Comparison of ENCODE assay signal across 8 cellular contexts in the genomic region with DNA sequence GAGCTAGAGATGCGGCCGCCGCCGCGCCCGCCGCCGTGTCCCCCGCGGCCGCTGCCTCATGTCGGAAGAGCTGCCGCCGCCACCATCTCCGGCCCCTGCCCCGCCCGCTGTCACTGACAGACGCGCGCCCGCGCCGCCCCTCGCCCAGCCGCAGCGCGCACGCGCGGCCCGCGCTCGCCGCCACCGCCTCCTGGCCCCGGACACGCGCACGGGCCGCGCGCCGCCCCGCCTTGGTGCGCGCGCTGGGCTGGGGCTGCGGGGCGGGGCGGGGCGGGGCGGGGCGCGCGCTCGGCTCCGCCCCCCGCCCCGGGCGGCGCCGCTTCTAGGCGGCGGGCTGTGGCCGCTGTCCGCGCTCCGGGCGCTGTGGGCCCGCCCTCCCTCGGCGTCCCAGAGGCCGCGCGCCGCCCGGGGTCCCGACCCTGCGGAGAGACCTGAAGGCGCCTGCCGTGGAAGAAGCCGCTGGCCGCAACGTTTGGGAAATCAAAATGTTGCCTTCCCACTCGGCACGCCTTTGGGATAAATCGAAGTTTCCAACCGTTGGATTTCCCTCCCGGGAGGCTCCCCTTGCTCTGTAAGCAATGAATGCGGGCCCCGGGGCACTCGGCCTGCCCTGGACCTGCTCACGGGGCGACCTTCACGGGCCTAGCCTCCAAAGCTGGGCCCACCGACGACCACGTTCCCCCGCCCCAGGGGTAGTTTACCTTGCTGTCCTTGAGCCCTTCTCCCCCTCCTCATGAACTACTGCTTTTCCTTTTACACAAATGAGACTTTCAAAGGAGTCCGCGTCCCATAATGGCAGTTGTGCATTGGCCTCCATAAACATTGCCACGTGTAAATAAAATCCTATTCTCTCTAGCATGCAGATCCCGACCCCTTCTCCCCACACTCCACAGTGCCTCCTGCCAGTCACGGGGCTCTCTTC.
DNase-seq lines count a peak whose midpoint lies in the region; ATAC-seq, FAIRE-seq and TF ChIP-seq lines count a peak whose summit lies in the region.

A gene (minus strand): TSS at position 115 of the 922 bp plus-strand sequence. CDS start 1,000 bp downstream, outside the sequence.

- peak within 1 kb of the TSS; percentile 85 for H3K4me3 Mint-ChIP-seq in nephron progenitor cell
- peak within 1 kb of the TSS; percentile 86 for H3K4me3 Mint-ChIP-seq in stimulated activated naive CD8-positive, alpha-beta T cell treated with anti-CD3 and anti-CD28 coated beads, Interleukin-15, Interleukin-2, amounts not matched to agents 100 ng/mL and 50 ng/mL, for 24 hours

- no peaks in the 10 kb centered on the region for H3K9me3 Mint-ChIP-seq in nephron progenitor cell
- H3K9me3 Mint-ChIP-seq in stimulated activated naive CD8-positive, alpha-beta T cell treated with anti-CD3 and anti-CD28 coated beads, Interleukin-15, Interleukin-2, amounts not matched to agents 100 ng/mL and 50 ng/mL, for 24 hours, result no peaks in the 10 kb centered on the region

- H3K4me1 Mint-ChIP-seq in nephron progenitor cell, result peaks cover 40% of the 10 kb centered on the region
- peaks cover 39% of the 10 kb centered on the region for H3K4me1 Mint-ChIP-seq in stimulated activated naive CD8-positive, alpha-beta T cell treated with anti-CD3 and anti-CD28 coated beads, Interleukin-15, Interleukin-2, amounts not matched to agents 100 ng/mL and 50 ng/mL, for 24 hours (ENCODE audit: low read depth)

- peaks cover 52% of the 10 kb centered on the region for H3K27me3 Mint-ChIP-seq in nephron progenitor cell (ENCODE audit: low read depth, poor library complexity)
- peaks cover 13% of the 10 kb centered on the region for H3K27me3 Mint-ChIP-seq in stimulated activated naive CD8-positive, alpha-beta T cell treated with anti-CD3 and anti-CD28 coated beads, Interleukin-15, Interleukin-2, amounts not matched to agents 100 ng/mL and 50 ng/mL, for 24 hours

- H3K27ac Mint-ChIP-seq in nephron progenitor cell, result no peak within 1 kb of the TSS
- H3K27ac Mint-ChIP-seq in stimulated activated naive CD8-positive, alpha-beta T cell treated with anti-CD3 and anti-CD28 coated beads, Interleukin-15, Interleukin-2, amounts not matched to agents 100 ng/mL and 50 ng/mL, for 24 hours, result peak within 1 kb of the TSS; percentile 83

- ATAC-seq in GM18907 (IDR thresholded peaks at IDR 0.05; ENCODE audit: unreplicated experiment) (peak; percentile 61), HG03460 (IDR thresholded peaks at IDR 0.05; ENCODE audit: unreplicated experiment) (peak; percentile 67)

- no peak for FAIRE-seq in RCC 7860 (lab: Jason Lieb, UNC)

- TF ChIP-seq CTCF in foreskin fibroblast (IDR thresholded peaks at IDR 0.05; ENCODE audit: low read depth, low read length) (no peak), nephron progenitor cell (IDR thresholded peaks at IDR 0.05) (no peak)

- H3K4me3 ChIP-seq in foreskin fibroblast (ENCODE audit: low read depth in 1 of 2, low read length in 2 of 2), result peak within 1 kb of the TSS; percentile 45 to 76

- peak; percentile 98 for DNase-seq in AG08396 (ENCODE audit: low spot score)
- DNase-seq in RCC 7860 (ENCODE audit: low spot score), result peak; percentile 28
- peak; percentile 61 for DNase-seq in activated gamma-delta T cell treated with Interleukin-2 at 50 U/mL for 16 hours
- peak; percentile 80 to 91 for DNase-seq in foreskin fibroblast
- DNase-seq in nephron progenitor cell, result peak; percentile 90

- H3K36me3 Mint-ChIP-seq in nephron progenitor cell (ENCODE audit: low read depth), result peaks cover 14% of the 10 kb centered on the region
- H3K36me3 Mint-ChIP-seq in stimulated activated naive CD8-positive, alpha-beta T cell treated with anti-CD3 and anti-CD28 coated beads, Interleukin-15, Interleukin-2, amounts not matched to agents 100 ng/mL and 50 ng/mL, for 24 hours (ENCODE audit: low read depth), result peaks cover 4% of the 10 kb centered on the region

Comparison
In these comparisons a context has a peak if more than half of its experiments do, and no peak if none do; other contexts are left out.
1. Peak in every context shown above with its lines: DNase-seq, ATAC-seq and H3K4me3 ChIP-seq.
2. DNase-seq: peak in every context shown above with its lines; median percentile 98 in AG08396; 90 in nephron progenitor cell; 86 in foreskin fibroblast; 61 in activated gamma-delta T cell treated with Interleukin-2 at 50 U/mL for 16 hours; 28 in RCC 7860.